ENCODE assay signal across 10 cellular contexts in the genomic region with DNA sequence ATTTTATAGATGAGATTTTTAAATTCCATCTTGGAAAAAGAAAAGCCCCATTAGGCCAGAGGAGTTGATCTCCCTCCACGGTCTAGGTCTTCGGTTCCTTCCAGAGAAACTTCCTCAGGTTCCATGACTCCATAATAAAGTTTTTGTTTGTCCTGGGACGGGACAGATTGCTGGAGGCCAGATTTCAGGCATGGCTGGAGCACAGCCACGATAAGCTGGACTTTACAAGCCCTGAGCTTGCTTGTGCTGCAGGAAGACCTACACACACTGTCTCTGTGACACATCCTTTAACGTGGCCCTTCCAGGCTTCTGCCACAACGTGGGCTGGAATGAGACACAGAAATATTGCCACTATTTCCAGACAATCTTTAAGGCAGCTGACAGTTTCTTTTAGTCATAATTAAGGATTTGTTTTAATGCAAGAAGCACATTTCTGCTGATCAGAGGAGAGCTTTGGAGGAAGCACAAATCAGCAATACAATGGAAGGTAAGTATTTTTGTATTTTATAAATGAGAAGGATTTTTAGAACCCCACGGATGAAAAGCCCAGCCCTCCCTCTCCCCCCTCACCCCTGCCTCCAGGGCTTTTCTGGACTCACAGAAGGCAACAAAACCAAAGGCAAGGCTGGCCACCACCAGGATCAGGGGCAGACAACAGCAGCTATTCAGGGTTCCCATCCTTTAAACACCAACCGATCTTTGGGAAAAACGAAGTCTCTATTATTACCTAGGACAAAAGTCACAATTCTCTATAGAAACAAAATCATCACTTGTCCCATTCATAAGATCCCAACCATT. TPM values are rescaled to one million over a fixed set of nuclear protein-coding genes. Genes with fewer than 3 reads are reported as not detected.
DNase-seq lines count a peak whose midpoint lies in the region; ATAC-seq and TF ChIP-seq lines count a peak whose summit lies in the region.
"Had no signal": no experiment of that assay in that cellular context is flagged by ENCODE, and none has a peak within 500 bp of the region (broad histone marks: within the 10 kb centered on the region; RNA-seq: fewer than 3 reads in every experiment).

No MANE protein-coding gene starts in this region.

- H3K4me3 ChIP-seq in LNCaP clone FGC (ENCODE audit: low read depth, low read length) (peak overlapping the region; percentile 33), endocrine pancreas (ENCODE audit: control insufficient read depth, insufficient read depth, low read length) (peak overlapping the region; percentile 33), tibial artery (peak overlapping the region; percentile 18 to 23)

- H3K9me3 ChIP-seq in endocrine pancreas (ENCODE audit: control insufficient read depth, low read length) (no peaks in the 10 kb centered on the region), tibial artery (no peaks in the 10 kb centered on the region)

- H3K4me1 ChIP-seq in endocrine pancreas (ENCODE audit: control insufficient read depth, insufficient read depth, low read length) (peaks cover 23% of the 10 kb centered on the region), tibial artery (peaks cover 8 to 94% (median 77%) of the 10 kb centered on the region in 4 donors)

- H3K4me3 Mint-ChIP-seq in activated T-cell treated with anti-CD3 and anti-CD28 coated beads, Interleukin-2, amount 50 U/mL, for 72 hours = no peak overlapping the region

- no peak overlapping the region for H3K27ac Mint-ChIP-seq in activated T-cell treated with anti-CD3 and anti-CD28 coated beads, Interleukin-2, amount 50 U/mL, for 72 hours

- intact Hi-C loops in tibial artery (cut with DNase I; ENCODE audit: low total_unique reads) = loop anchor here (10.0 kb wide), 1 partner anchor 149 kb away; no protein-coding TSS in a partner anchor

- H3K27me3 ChIP-seq in endocrine pancreas (ENCODE audit: control insufficient read depth, insufficient read depth, low read length) (no peaks in the 10 kb centered on the region), tibial artery (no peaks in the 10 kb centered on the region)

- DNase-seq in LNCaP clone FGC (ENCODE audit: low read depth) (peak; percentile 91), lung microvascular endothelial cell (ENCODE audit: low read depth in 2 of 2) (peak; percentile 38 to 41), tibial artery (peak in 1 of 2 donors; percentile 77)
- no peak for DNase-seq in stimulated activated CD4-positive, alpha-beta T cell treated with anti-CD3 and anti-CD28 coated beads, Interleukin-15, amount 100 ng/mL, for 24 hours
- no peak for DNase-seq in activated T-cell treated with anti-CD3 and anti-CD28 coated beads, Interleukin-2, amount 50 U/mL, for 72 hours
- DNase-seq: central memory CD4-positive, alpha-beta T cell; NCI-H2029 treated with DMSO at 0.1 percent for 48 hours had no signal

- no peaks in the 10 kb centered on the region for H3K4me1 Mint-ChIP-seq in activated T-cell treated with anti-CD3 and anti-CD28 coated beads, Interleukin-2, amount 50 U/mL, for 72 hours (ENCODE audit: low read depth)

- no peak overlapping the region for H3K9ac ChIP-seq in endocrine pancreas (ENCODE audit: control insufficient read depth, insufficient read depth, low read length)

- H3K9me3 Mint-ChIP-seq in activated T-cell treated with anti-CD3 and anti-CD28 coated beads, Interleukin-2, amount 50 U/mL, for 72 hours = no peaks in the 10 kb centered on the region

- H3K27ac ChIP-seq in tibial artery = peak overlapping the region; percentile 70 to 99

- no peaks in the 10 kb centered on the region for H3K36me3 Mint-ChIP-seq in activated T-cell treated with anti-CD3 and anti-CD28 coated beads, Interleukin-2, amount 50 U/mL, for 72 hours (ENCODE audit: insufficient read depth in 2 of 2)

- ATAC-seq in activated T-cell treated with anti-CD3 and anti-CD28 coated beads, Interleukin-2, amount 50 U/mL, for 72 hours (replicated peaks in 1 of 2) = no peak
- ATAC-seq in GM19452 (IDR thresholded peaks at IDR 0.05; ENCODE audit: unreplicated experiment) (no peak), HG03520 (IDR thresholded peaks at IDR 0.05; ENCODE audit: unreplicated experiment) (no peak)

- no peaks in the 10 kb centered on the region for H3K36me3 ChIP-seq in endocrine pancreas (ENCODE audit: control insufficient read depth, insufficient read depth, low read length)
- H3K36me3 ChIP-seq in tibial artery = peaks cover 0 to 9% (median 5%) of the 10 kb centered on the region in 3 donors

- peaks cover 70% of the 10 kb centered on the region for H3K27me3 Mint-ChIP-seq in activated T-cell treated with anti-CD3 and anti-CD28 coated beads, Interleukin-2, amount 50 U/mL, for 72 hours (ENCODE audit: low read depth)

- no peak for TF ChIP-seq CTCF in LNCaP clone FGC (IDR thresholded peaks at IDR 0.05; ENCODE audit: control insufficient read depth, extremely low read depth, insufficient read depth)
- TF ChIP-seq CTCF in tibial artery (IDR thresholded peaks at IDR 0.05) = no peak

RNA-seq across cellular contexts. Expression of a gene that starts 6.5 kb away (rescaled TPM):
- 60.6 and 79.6 TPM in 2 replicates for total RNA-seq in lung microvascular endothelial cell
- total RNA-seq in activated T-cell treated with anti-CD3 and anti-CD28 coated beads, Interleukin-2, amount 50 U/mL, for 72 hours = 1 to 10 TPM in 1 of 2 donors, under 1 TPM in 1; 0.72 to 2.5 TPM

Comparison
In these comparisons a context has a peak if more than half of its experiments do, and no peak if none do; other contexts are left out.
1. DNase-seq: peak in LNCaP clone FGC (single experiment) and lung microvascular endothelial cell (2 of 2); none in stimulated activated CD4-positive, alpha-beta T cell treated with anti-CD3 and anti-CD28 coated beads, Interleukin-15, amount 100 ng/mL, for 24 hours (single experiment) and activated T-cell treated with anti-CD3 and anti-CD28 coated beads, Interleukin-2, amount 50 U/mL, for 72 hours (0 of 2).
2. RNA of a gene that starts 6.5 kb away (total RNA-seq): 60.6 to 79.6 TPM in lung microvascular endothelial cell; 0.72 to 2.5 TPM in activated T-cell treated with anti-CD3 and anti-CD28 coated beads, Interleukin-2, amount 50 U/mL, for 72 hours; every median in the first group is over 10 times any median in the second.
3. Peak in every context shown above with its lines, with median percentiles within 50 percentile points of each other: H3K4me3 ChIP-seq.